Comparison of ENCODE assay signal across 17 cellular contexts in genomic region chr5:144531191-144531590, GRCh38.
"Had no signal": no experiment of that assay in that cellular context is flagged by ENCODE, and none has a peak within 500 bp of the region (broad histone marks: within the 10 kb centered on the region; RNA-seq: fewer than 3 reads in every experiment).

No MANE protein-coding gene starts in this region.

- H3K27ac ChIP-seq: SJSA1, SK-N-MC had no signal

- DNase-seq: KBM-7, MV-4-11, NCI-H1092, NCI-H1105 treated with DMSO at 0.1 percent for 48 hours, NCI-H1417 treated with DMSO at 0.1 percent for 48 hours, NCI-H146, NCI-H187 treated with DMSO at 0.1 percent for 48 hours, NCI-H2029 treated with DMSO at 0.1 percent for 48 hours, NCI-H2227 treated with DMSO at 0.1 percent for 48 hours, NCI-H510A, NCI-H524 treated with DMSO at 0.1 percent for 48 hours, NCI-H82, Right ventricle myocardium superior, RPMI8226, SIG-M5 had no signal

- H3K27me3 ChIP-seq: SJSA1 had no signal

- H3K9me3 ChIP-seq: SJSA1 had no signal

- H3K4me3 ChIP-seq: SJSA1, SK-N-MC had no signal

- H3K36me3 ChIP-seq: SJSA1 had no signal

- H3K4me1 ChIP-seq: SJSA1 had no signal
